9 cellular contexts compared by ENCODE assay signal in genomic region chr15:58043192-58043903, GRCh38. TPM values are rescaled to one million over a fixed set of nuclear protein-coding genes. Genes with fewer than 3 reads are reported as not detected.
DNase-seq lines count a peak whose midpoint lies in the region; ATAC-seq and TF ChIP-seq lines count a peak whose summit lies in the region.
"Had no signal": no experiment of that assay in that cellular context is flagged by ENCODE, and none has a peak within 500 bp of the region (broad histone marks: within the 10 kb centered on the region; RNA-seq: fewer than 3 reads in every experiment).

No MANE protein-coding gene starts in this region.

- 47% methylated on average over 5 of the region's 5 CpGs for WGBS in prostate gland

- no peak overlapping the region for H3K9ac ChIP-seq in DND-41 (ENCODE audit: low read depth, low read length)

- no peaks in the 10 kb centered on the region for H3K79me2 ChIP-seq in DND-41 (ENCODE audit: insufficient read depth, low read length)

- no peak overlapping the region for H2AFZ ChIP-seq in DND-41 (ENCODE audit: low read depth, low read length)

- H3K36me3 ChIP-seq in DND-41 (ENCODE audit: insufficient read depth, low read length) (no peaks in the 10 kb centered on the region), prostate gland (no peaks in the 10 kb centered on the region)

- H4K20me1 ChIP-seq in DND-41 (ENCODE audit: insufficient read depth, low read length), result no peaks in the 10 kb centered on the region

- no peak for TF ChIP-seq POLR2A in prostate gland (IDR thresholded peaks at IDR 0.05)

- H3K27ac Mint-ChIP-seq in activated CD4-positive, alpha-beta T cell treated with anti-CD3 and anti-CD28 coated beads, Interleukin-2, amount 10 ng/mL, durations not matched to agents 24 days and 14 days, result no peak overlapping the region

- H3K27ac ChIP-seq in DND-41 (ENCODE audit: low read length) (no peak overlapping the region), prostate gland (no peak overlapping the region)

- H3K4me1 Mint-ChIP-seq in activated CD4-positive, alpha-beta T cell treated with anti-CD3 and anti-CD28 coated beads, Interleukin-2, amount 10 ng/mL, durations not matched to agents 24 days and 14 days, result no peaks in the 10 kb centered on the region

- ATAC-seq in DND-41 (ENCODE audit: insufficient read depth, low read depth), result no peak
- ATAC-seq in HG03571 (IDR thresholded peaks at IDR 0.05; ENCODE audit: unreplicated experiment), result no peak
- ATAC-seq in HG03025 (IDR thresholded peaks at IDR 0.05; ENCODE audit: low FRiP score, unreplicated experiment), result no peak
- no peak for ATAC-seq in GM19455 (IDR thresholded peaks at IDR 0.05; ENCODE audit: unreplicated experiment)
- ATAC-seq: left colon had no signal

- H3K27me3 ChIP-seq in DND-41 (ENCODE audit: insufficient read depth, low read length, poor library complexity) (peaks cover 16% of the 10 kb centered on the region), prostate gland (replicated peaks; ENCODE audit: insufficient read depth) (no peaks in the 10 kb centered on the region)

- TF ChIP-seq CTCF in DND-41 (IDR thresholded peaks at IDR 0.05; ENCODE audit: borderline replicate concordance, extremely low read depth, low read length, poor library complexity, severe bottlenecking), result peak; percentile 73
- TF ChIP-seq CTCF in LNCAP (IDR thresholded peaks at IDR 0.05), result peak; percentile 81
- TF ChIP-seq CTCF in fibroblast of mammary gland (conservative IDR thresholded peaks at IDR 0.05; ENCODE audit: control insufficient read depth, insufficient read depth, low read depth, low read length), result peak; percentile 80
- peak in 3 of 4 experiments; percentile 28 to 61 (median 42) for TF ChIP-seq CTCF in prostate gland (IDR thresholded peaks at IDR 0.05)

- H3K36me3 Mint-ChIP-seq in activated CD4-positive, alpha-beta T cell treated with anti-CD3 and anti-CD28 coated beads, Interleukin-2, amount 10 ng/mL, durations not matched to agents 24 days and 14 days (ENCODE audit: low read depth), result no peaks in the 10 kb centered on the region

- peaks cover 30% of the 10 kb centered on the region for H3K27me3 Mint-ChIP-seq in activated CD4-positive, alpha-beta T cell treated with anti-CD3 and anti-CD28 coated beads, Interleukin-2, amount 10 ng/mL, durations not matched to agents 24 days and 14 days

- H3K4me2 ChIP-seq in DND-41 (ENCODE audit: insufficient read depth, low read length), result no peak overlapping the region

- H3K4me1 ChIP-seq in DND-41 (ENCODE audit: insufficient read depth, low read length), result no peaks in the 10 kb centered on the region
- peaks cover 2% of the 10 kb centered on the region for H3K4me1 ChIP-seq in prostate gland (replicated peaks)

- no peak overlapping the region for H3K4me3 ChIP-seq in DND-41 (ENCODE audit: low read depth in 1 of 2, low read length in 2 of 2)
- H3K4me3 ChIP-seq in fibroblast of mammary gland (ENCODE audit: control insufficient read depth, low read depth, low read length), result no peak overlapping the region
- no peak overlapping the region for H3K4me3 ChIP-seq in prostate gland

- H3K9me3 Mint-ChIP-seq in activated CD4-positive, alpha-beta T cell treated with anti-CD3 and anti-CD28 coated beads, Interleukin-2, amount 10 ng/mL, durations not matched to agents 24 days and 14 days, result no peaks in the 10 kb centered on the region

- DNase-seq in DND-41 (peak; percentile 35), fibroblast of mammary gland (ENCODE audit: low read depth) (peak; percentile 47), prostate gland (ENCODE audit: low spot score) (peak; percentile 27)
- peak; percentile 74 for DNase-seq in activated CD4-positive, alpha-beta T cell treated with anti-CD3 and anti-CD28 coated beads, Interleukin-2, amount 10 ng/mL, durations not matched to agents 24 days and 14 days

- H3K9me3 ChIP-seq in DND-41 (ENCODE audit: insufficient read depth, low read length, severe bottlenecking) (no peaks in the 10 kb centered on the region), prostate gland (no peaks in the 10 kb centered on the region)

- H3K4me3 Mint-ChIP-seq in activated CD4-positive, alpha-beta T cell treated with anti-CD3 and anti-CD28 coated beads, Interleukin-2, amount 10 ng/mL, durations not matched to agents 24 days and 14 days, result no peak overlapping the region

- intact Hi-C loops in activated CD4-positive, alpha-beta T cell treated with anti-CD3 and anti-CD28 coated beads, Interleukin-2, amount 10 ng/mL, durations not matched to agents 24 days and 14 days (cut with micrococcal nuclease), result loop anchor here (1.0 kb wide), 1 partner anchor 139 kb away; no protein-coding TSS in a partner anchor
- intact Hi-C loops in prostate gland (cut with DNase I), result no loop called here

RNA-seq across cellular contexts. Expression of gene ALDH1A2, which starts 22.2 kb away (rescaled TPM):
- total RNA-seq in activated CD4-positive, alpha-beta T cell treated with anti-CD3 and anti-CD28 coated beads, Interleukin-2, amount 10 ng/mL, durations not matched to agents 24 days and 14 days, result 0.37 and 0.57 TPM in 2 replicates
- total RNA-seq in prostate gland, result 10 to 100 TPM in 1 of 2 donors, 1 to 10 TPM in 1; 8.2 to 65.0 TPM
